In genomic region chr13:38980628-38981078, GRCh38 we compare ENCODE assay signal across 2 cellular contexts.
TF ChIP-seq lines count a peak whose summit lies in the region.

No MANE protein-coding gene starts in this region.

TF ChIP-seq in HCT116, 20 proteins besides CTCF, POLR2A, EP300 and RAD21:
- TF ChIP-seq, protein P1, sequence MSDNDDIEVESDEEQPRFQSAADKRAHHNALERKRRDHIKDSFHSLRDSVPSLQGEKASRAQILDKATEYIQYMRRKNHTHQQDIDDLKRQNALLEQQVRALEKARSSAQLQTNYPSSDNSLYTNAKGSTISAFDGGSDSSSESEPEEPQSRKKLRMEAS (IDR thresholded peaks at IDR 0.05) = no peak
- no peak for TF ChIP-seq ZFX (IDR thresholded peaks at IDR 0.05)
- no peak for TF ChIP-seq POLR2AphosphoS5 (IDR thresholded peaks at IDR 0.05; ENCODE audit: low read depth, low read length)
- 0 out of 2 replicates have a peak, but pooled peaks have one; percentile 46 for TF ChIP-seq CEBPB (IDR thresholded peaks at IDR 0.05; ENCODE audit: low read depth)
- TF ChIP-seq ELF1 (IDR thresholded peaks at IDR 0.05; ENCODE audit: borderline replicate concordance, low read depth) = no peak

TF ChIP-seq in neural cell, 6 proteins besides CTCF, POLR2A, EP300 and RAD21 (continued from another document):
- TF ChIP-seq REST (IDR thresholded peaks at IDR 0.05; ENCODE audit: borderline replicate concordance) (no peak), MXI1 (conservative IDR thresholded peaks at IDR 0.05; ENCODE audit: poor library complexity, severe bottlenecking) (no peak), POLR2AphosphoS5 (IDR thresholded peaks at IDR 0.05) (no peak), TAF1 (IDR thresholded peaks at IDR 0.05; ENCODE audit: low read depth) (no peak), SMC3 (conservative IDR thresholded peaks at IDR 0.05; ENCODE audit: poor library complexity) (no peak)
